Comparison of ENCODE assay signal across 2 cellular contexts in genomic region chr3:66828303-66828702, GRCh38.
A peak's percentile ranks its signal among the peaks of the same experiment; 100 is the strongest.
TF ChIP-seq lines count a peak whose summit lies in the region.

No MANE protein-coding gene starts in this region.

TF ChIP-seq in liver, 16 proteins besides CTCF, POLR2A, EP300 and RAD21:
- no peak for TF ChIP-seq REST (IDR thresholded peaks at IDR 0.05)
- TF ChIP-seq FOXA2 (IDR thresholded peaks at IDR 0.05): peak; percentile 55
- peak; percentile 27 to 40 for TF ChIP-seq RXRA (IDR thresholded peaks at IDR 0.05)
- TF ChIP-seq SP1 (IDR thresholded peaks at IDR 0.05): peak; percentile 50
- no peak for TF ChIP-seq JUND (IDR thresholded peaks at IDR 0.05)
- peak; percentile 33 for TF ChIP-seq HNF4A (conservative IDR thresholded peaks at IDR 0.05)
- no peak for TF ChIP-seq YY1 (IDR thresholded peaks at IDR 0.05)
- TF ChIP-seq ZBTB33 (IDR thresholded peaks at IDR 0.05): no peak

TF ChIP-seq in HepG2, 621 proteins besides CTCF, POLR2A, EP300 and RAD21 (continued from another document):
- no peak for TF ChIP-seq YEATS4 (CRISPR knock-in tag; IDR thresholded peaks at IDR 0.05; ENCODE audit: borderline replicate concordance)
- no peak for TF ChIP-seq SIN3A (IDR thresholded peaks at IDR 0.05; ENCODE audit: borderline replicate concordance, low read depth, low read length)
- no peak for TF ChIP-seq HES4 (CRISPR knock-in tag; IDR thresholded peaks at IDR 0.05; ENCODE audit: borderline replicate concordance)
- no peak for TF ChIP-seq ZNF44 (CRISPR knock-in tag; IDR thresholded peaks at IDR 0.05)
- TF ChIP-seq SETDB1 (CRISPR knock-in tag; IDR thresholded peaks at IDR 0.05; ENCODE audit: borderline replicate concordance): no peak
- no peak for TF ChIP-seq ZUFSP (CRISPR knock-in tag; IDR thresholded peaks at IDR 0.05; ENCODE audit: borderline replicate concordance)
- no peak for TF ChIP-seq ATRX (CRISPR knock-in tag; IDR thresholded peaks at IDR 0.05; ENCODE audit: borderline replicate concordance)
- TF ChIP-seq RCOR2 (CRISPR knock-in tag; IDR thresholded peaks at IDR 0.05): no peak
- TF ChIP-seq ZHX2 (IDR thresholded peaks at IDR 0.05; ENCODE audit: low read depth): no peak
- TF ChIP-seq ZHX2 (CRISPR knock-in tag; IDR thresholded peaks at IDR 0.05; ENCODE audit: borderline replicate concordance): no peak
- TF ChIP-seq SRF (IDR thresholded peaks at IDR 0.05; ENCODE audit: low read depth, low read length): no peak
- no peak for TF ChIP-seq NFIB (CRISPR knock-in tag; IDR thresholded peaks at IDR 0.05; ENCODE audit: borderline replicate concordance)
- no peak for TF ChIP-seq PHF21A (CRISPR knock-in tag; IDR thresholded peaks at IDR 0.05)
- TF ChIP-seq ZNF331 (CRISPR knock-in tag; IDR thresholded peaks at IDR 0.05): no peak
